1 cellular context compared by ENCODE assay signal in the genomic region with DNA sequence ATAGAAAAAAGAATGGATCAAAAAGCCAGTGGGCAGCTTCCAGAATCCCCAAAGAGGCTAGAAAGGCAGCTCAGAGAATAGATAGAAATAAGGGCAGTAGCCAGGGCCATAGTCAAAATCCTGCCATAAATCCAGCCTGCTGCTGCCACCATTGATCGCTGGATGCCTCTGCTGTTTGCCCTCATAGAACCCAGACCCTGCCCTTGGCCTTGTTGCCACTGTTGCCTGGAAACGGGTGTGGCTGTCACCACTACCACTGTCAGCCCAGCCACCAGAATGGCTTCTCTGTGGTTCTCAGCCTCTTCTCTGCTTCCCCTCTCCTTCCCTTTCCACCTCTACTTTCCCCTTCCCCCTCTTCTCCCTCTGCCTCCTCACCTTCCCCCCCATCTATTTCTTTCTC.
TF ChIP-seq lines count a peak whose summit lies in the region.

No MANE protein-coding gene starts in this region.

TF ChIP-seq in HEK293, 187 proteins besides CTCF, POLR2A, EP300 and RAD21 (continued from another document):
- TF ChIP-seq, protein P1, sequence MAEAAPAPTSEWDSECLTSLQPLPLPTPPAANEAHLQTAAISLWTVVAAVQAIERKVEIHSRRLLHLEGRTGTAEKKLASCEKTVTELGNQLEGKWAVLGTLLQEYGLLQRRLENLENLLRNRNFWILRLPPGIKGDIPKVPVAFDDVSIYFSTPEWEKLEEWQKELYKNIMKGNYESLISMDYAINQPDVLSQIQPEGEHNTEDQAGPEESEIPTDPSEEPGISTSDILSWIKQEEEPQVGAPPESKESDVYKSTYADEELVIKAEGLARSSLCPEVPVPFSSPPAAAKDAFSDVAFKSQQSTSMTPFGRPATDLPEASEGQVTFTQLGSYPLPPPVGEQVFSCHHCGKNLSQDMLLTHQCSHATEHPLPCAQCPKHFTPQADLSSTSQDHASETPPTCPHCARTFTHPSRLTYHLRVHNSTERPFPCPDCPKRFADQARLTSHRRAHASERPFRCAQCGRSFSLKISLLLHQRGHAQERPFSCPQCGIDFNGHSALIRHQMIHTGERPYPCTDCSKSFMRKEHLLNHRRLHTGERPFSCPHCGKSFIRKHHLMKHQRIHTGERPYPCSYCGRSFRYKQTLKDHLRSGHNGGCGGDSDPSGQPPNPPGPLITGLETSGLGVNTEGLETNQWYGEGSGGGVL (tag by site-specific recombination; IDR thresholded peaks at IDR 0.05): peak; percentile 49
- TF ChIP-seq ZNF10 (tag by site-specific recombination; IDR thresholded peaks at IDR 0.05) (no peak), ZNF701 (tag by site-specific recombination; IDR thresholded peaks at IDR 0.05) (no peak), ZNF501 (tag by site-specific recombination; IDR thresholded peaks at IDR 0.05) (no peak)
